In the genomic region with DNA sequence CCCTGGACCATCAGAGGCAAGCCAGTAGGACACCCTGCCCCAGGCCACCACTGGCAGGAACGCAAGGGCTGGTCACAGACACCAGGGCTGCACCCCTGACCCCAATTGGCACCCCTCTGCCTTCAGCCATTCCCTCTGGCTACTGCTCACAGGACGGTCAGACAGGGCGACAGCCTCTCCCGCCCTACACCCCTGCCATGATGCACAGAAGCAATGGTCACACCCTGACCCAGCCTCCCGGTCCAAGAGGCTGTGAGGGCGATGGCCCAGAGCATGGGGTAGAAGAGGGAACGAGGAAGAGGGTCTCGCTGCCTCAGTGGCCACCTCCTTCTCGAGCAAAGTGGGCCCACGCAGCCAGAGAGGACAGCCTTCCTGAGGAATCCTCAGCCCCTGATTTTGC, we compare ENCODE assay signal across 17 cellular contexts.
DNase-seq lines count a peak whose midpoint lies in the region; ATAC-seq and TF ChIP-seq lines count a peak whose summit lies in the region.
"Had no signal": no experiment of that assay in that cellular context is flagged by ENCODE, and none has a peak within 500 bp of the region (broad histone marks: within the 10 kb centered on the region; RNA-seq: fewer than 3 reads in every experiment).

No MANE protein-coding gene starts in this region.

- TSS peak; percentile 34 for BruUV-seq in Calu3 (replicated peaks; lab: Mats Ljungman, UMichigan)

- no peaks in the 10 kb centered on the region for H3K9me3 Mint-ChIP-seq in Calu3 (ENCODE audit: low read depth, unreplicated experiment)

- H3K27me3 Mint-ChIP-seq in Calu3 (ENCODE audit: unreplicated experiment), result no peaks in the 10 kb centered on the region

- peaks cover 30% of the 10 kb centered on the region for H3K4me1 ChIP-seq in adipocyte (ENCODE audit: control insufficient read depth, insufficient read depth, low read length)
- peaks cover 9% of the 10 kb centered on the region for H3K4me1 ChIP-seq in lower lobe of right lung
- H3K4me1 ChIP-seq: HAP-1 had no signal

- no peaks in the 10 kb centered on the region for H3K27me3 ChIP-seq in adipocyte (replicated peaks; ENCODE audit: control insufficient read depth, insufficient read depth, low read length)
- no peaks in the 10 kb centered on the region for H3K27me3 ChIP-seq in lower lobe of right lung (ENCODE audit: low read depth)
- H3K27me3 ChIP-seq: ovary had no signal

- H3K36me3 Mint-ChIP-seq in Calu3 (ENCODE audit: insufficient read depth, unreplicated experiment), result peaks cover 55% of the 10 kb centered on the region

- no peak for TF ChIP-seq CTCF in Calu3 (IDR thresholded peaks at IDR 0.05; ENCODE audit: unreplicated experiment)
- TF ChIP-seq CTCF in lower lobe of right lung (IDR thresholded peaks at IDR 0.05), result no peak

- no peaks in the 10 kb centered on the region for H3K9me3 ChIP-seq in adipocyte (ENCODE audit: control insufficient read depth, low read length)
- H3K9me3 ChIP-seq in lower lobe of right lung, result no peaks in the 10 kb centered on the region
- H3K9me3 ChIP-seq: HAP-1, ovary had no signal

- H3K36me3 ChIP-seq in adipocyte (ENCODE audit: control insufficient read depth, insufficient read depth, low read length, severe bottlenecking), result no peaks in the 10 kb centered on the region
- peaks cover 12% of the 10 kb centered on the region for H3K36me3 ChIP-seq in lower lobe of right lung
- H3K36me3 ChIP-seq: HAP-1, ovary had no signal

- peaks cover 13% of the 10 kb centered on the region for H3K4me1 Mint-ChIP-seq in Calu3 (ENCODE audit: low read depth, unreplicated experiment)
- H3K4me1 Mint-ChIP-seq: B cell had no signal

- CTCF ChIA-PET in Calu3 (lab: Charles Lee), result no interaction called here

- no peak overlapping the region for H3K4me3 Mint-ChIP-seq in Calu3 (ENCODE audit: low read depth, unreplicated experiment)
- H3K4me3 Mint-ChIP-seq: activated CD4-positive, alpha-beta T cell treated with anti-CD3 and anti-CD28 coated beads for 36 hours; B cell had no signal

- no peak for DNase-seq in Calu3
- DNase-seq in adipocyte (ENCODE audit: low read depth), result no peak
- no peak for DNase-seq in lower lobe of right lung
- DNase-seq in cortex of kidney (lab: John Stamatoyannopoulos, UW), result no peak
- no peak for DNase-seq in NK-92 treated with Interleukin-12 subunit alpha and Interleukin-12 subunit beta, amount 100 ng/mL, for 24 hours (lab: John Stamatoyannopoulos, UW)
- DNase-seq in NCI-H128 (lab: John Stamatoyannopoulos, UW; ENCODE audit: unreplicated experiment), result no peak
- DNase-seq: activated CD4-positive, alpha-beta T cell treated with anti-CD3 and anti-CD28 coated beads for 36 hours; activated gamma-delta T cell; midbrain; NCI-H1436; NCI-H446; ovary; T1000 had no signal

- H3K27ac ChIP-seq in lower lobe of right lung, result peak overlapping the region; percentile 54
- H3K27ac ChIP-seq in skin epidermis, result peak overlapping the region in 11 of 21 experiments; percentile 3 to 85 (median 57)
- H3K27ac ChIP-seq: ovary had no signal

- H3K9ac ChIP-seq in adipocyte (ENCODE audit: low read length), result peak overlapping the region; percentile 76

- H3K27ac Mint-ChIP-seq in Calu3 (ENCODE audit: unreplicated experiment), result no peak overlapping the region
- H3K27ac Mint-ChIP-seq: activated CD4-positive, alpha-beta T cell treated with anti-CD3 and anti-CD28 coated beads for 36 hours; B cell had no signal

- intact Hi-C loops in Calu3 (cut with micrococcal nuclease; ENCODE audit: unreplicated experiment) (no loop called here), lower lobe of right lung (cut with DNase I) (no loop called here)

- H3K4me3 ChIP-seq in adipocyte (ENCODE audit: low read length) (no peak overlapping the region), lower lobe of right lung (no peak overlapping the region), skin epidermis (no peak overlapping the region)
- H3K4me3 ChIP-seq: HAP-1, ovary had no signal

- ATAC-seq in lower lobe of right lung (peak in 1 of 2 donors; percentile 12), HG02970 (IDR thresholded peaks at IDR 0.05; ENCODE audit: low FRiP score, unreplicated experiment) (no peak)
- ATAC-seq: activated CD4-positive, alpha-beta T cell treated with anti-CD3 and anti-CD28 coated beads for 36 hours had no signal
